12 cellular contexts compared by ENCODE assay signal in genomic region chr5:83653669-83654068, GRCh38.
A peak's percentile ranks its signal among the peaks of the same experiment; 100 is the strongest.
DNase-seq lines count a peak whose midpoint lies in the region; ATAC-seq lines count a peak whose summit lies in the region.
"Had no signal": no experiment of that assay in that cellular context is flagged by ENCODE, and none has a peak within 500 bp of the region (broad histone marks: within the 10 kb centered on the region; RNA-seq: fewer than 3 reads in every experiment).

No MANE protein-coding gene starts in this region.

- no peak overlapping the region for H4K8ac ChIP-seq in neuronal stem cell (ENCODE audit: low read depth, low read length)

- H3K18ac ChIP-seq in neuronal stem cell (ENCODE audit: low read length), result no peak overlapping the region

- peak; percentile 78 for ATAC-seq in GM19023 (IDR thresholded peaks at IDR 0.05; ENCODE audit: unreplicated experiment)
- ATAC-seq in GM21619 (IDR thresholded peaks at IDR 0.05; ENCODE audit: unreplicated experiment), result peak; percentile 82
- peak; percentile 60 for ATAC-seq in HG03159 (IDR thresholded peaks at IDR 0.05; ENCODE audit: unreplicated experiment)
- no peak for ATAC-seq in GM18861 (IDR thresholded peaks at IDR 0.05; ENCODE audit: unreplicated experiment)
- ATAC-seq: activated CD4-positive, CD25-positive, alpha-beta regulatory T cell treated with anti-CD3 and anti-CD28 coated beads, Interleukin-2, amount 50 U/mL, for 24 hours; SK-N-SH treated with all-trans-retinoic acid at 6 μM for 48 hours had no signal

- H2BK120ac ChIP-seq in neuronal stem cell (ENCODE audit: low read depth, low read length), result no peak overlapping the region

- no peak overlapping the region for H3K4ac ChIP-seq in neuronal stem cell (ENCODE audit: low read length)

- peak overlapping the region; percentile 39 for H2AFZ ChIP-seq in neuronal stem cell (ENCODE audit: low read length)

- H2BK12ac ChIP-seq in neuronal stem cell (ENCODE audit: low read length), result no peak overlapping the region

- H3K79me1 ChIP-seq in neuronal stem cell (ENCODE audit: low read depth, low read length), result no peaks in the 10 kb centered on the region

- no peaks in the 10 kb centered on the region for H3K27me3 ChIP-seq in neuronal stem cell (ENCODE audit: control insufficient read depth in 3 of 3, insufficient read depth in 3 of 3, low read depth in 1 of 3, low read length in 3 of 3)

- no peaks in the 10 kb centered on the region for H3K36me3 ChIP-seq in neuronal stem cell (replicated peaks in 1 of 2; ENCODE audit: control insufficient read depth in 2 of 2, insufficient read depth in 2 of 2, low read length in 2 of 2)
- H3K36me3 ChIP-seq: thoracic aorta had no signal

- no peak overlapping the region for H2BK15ac ChIP-seq in neuronal stem cell (ENCODE audit: low read length)

- H3K4me1 ChIP-seq in neuronal stem cell (ENCODE audit: control insufficient read depth in 2 of 2, insufficient read depth in 1 of 2, low read depth in 1 of 2, low read length in 2 of 2), result no peaks in the 10 kb centered on the region

- no CpG with 5 or more reads among the region's 2 CpGs for WGBS in neuronal stem cell (ENCODE audit: extremely low coverage in 2 of 2, insufficient read length in 2 of 2, insufficient replicate concordance in 1 of 2), 2 donors

- no peak overlapping the region for H3K4me3 ChIP-seq in neuronal stem cell (ENCODE audit: low read length in 2 of 2)
- H3K4me3 ChIP-seq: thoracic aorta had no signal

- H3K23ac ChIP-seq in neuronal stem cell (ENCODE audit: low read depth, low read length, poor library complexity), result no peak overlapping the region

- H2AK5ac ChIP-seq in neuronal stem cell (ENCODE audit: low read depth, low read length), result no peak overlapping the region

- H3K9ac ChIP-seq in neuronal stem cell (ENCODE audit: low read depth, low read length, poor library complexity), result no peak overlapping the region

- H3K4me2 ChIP-seq in neuronal stem cell (ENCODE audit: insufficient read depth, low read length, poor library complexity, severe bottlenecking), result no peak overlapping the region

- no peak overlapping the region for H3K27ac ChIP-seq in neuronal stem cell (replicated peaks; ENCODE audit: low read length)
- H3K27ac ChIP-seq: thoracic aorta had no signal

- H2BK5ac ChIP-seq in neuronal stem cell (ENCODE audit: low read length), result no peak overlapping the region

- DNase-seq in neuronal stem cell (ENCODE audit: low spot score) (no peak), DMS79 (lab: John Stamatoyannopoulos, UW) (no peak)
- DNase-seq in activated naive CD4-positive, alpha-beta T cell (lab: John Stamatoyannopoulos, UW), result no peak
- DNase-seq: IMR-90, NCI-H1436 had no signal

- no peaks in the 10 kb centered on the region for H3K9me3 ChIP-seq in neuronal stem cell (replicated peaks in 1 of 2; ENCODE audit: control insufficient read depth in 2 of 2, insufficient read depth in 1 of 2, low read depth in 1 of 2, low read length in 2 of 2)
- H3K9me3 ChIP-seq: thoracic aorta had no signal

- H4K91ac ChIP-seq in neuronal stem cell (ENCODE audit: low read depth, low read length, poor library complexity), result no peak overlapping the region

- H3K14ac ChIP-seq in neuronal stem cell (ENCODE audit: low read length), result no peak overlapping the region
